ENCODE assay signal across 1 cellular context in the genomic region with DNA sequence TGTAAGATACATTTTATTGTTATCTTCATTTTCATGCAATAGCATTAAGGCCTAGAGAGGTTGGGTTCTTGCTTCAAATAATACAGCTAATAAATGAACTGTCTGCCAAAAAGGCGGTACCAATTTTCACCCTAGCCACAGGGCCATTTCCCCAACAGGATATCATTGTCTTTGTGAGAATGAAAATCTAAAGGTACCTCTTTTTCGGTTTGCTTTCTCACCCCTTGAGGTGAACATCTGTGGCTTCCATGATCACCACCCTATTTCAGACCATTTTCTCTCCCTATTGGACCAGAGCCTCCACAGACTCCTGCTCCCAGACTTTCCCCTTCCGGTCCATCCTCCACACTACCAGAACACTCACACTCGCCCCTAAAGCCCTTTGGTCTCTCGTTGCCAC.
TF ChIP-seq lines count a peak whose summit lies in the region.

No MANE protein-coding gene starts in this region.

TF ChIP-seq in H1, 55 proteins besides CTCF, POLR2A, EP300 and RAD21:
- TF ChIP-seq SP1 (IDR thresholded peaks at IDR 0.05; ENCODE audit: low read depth, low read length) = no peak
- TF ChIP-seq CEBPB (IDR thresholded peaks at IDR 0.05; ENCODE audit: low read depth, low read length) = no peak
- TF ChIP-seq SP2 (IDR thresholded peaks at IDR 0.05; ENCODE audit: low read length) = no peak
- TF ChIP-seq NRF1 (IDR thresholded peaks at IDR 0.05; ENCODE audit: low read depth, low read length) = no peak
- no peak for TF ChIP-seq PHF8 (conservative IDR thresholded peaks at IDR 0.05; ENCODE audit: low read depth, low read length)
- no peak for TF ChIP-seq HDAC6 (IDR thresholded peaks at IDR 0.05; ENCODE audit: low read depth, low read length)
